In the genomic region with DNA sequence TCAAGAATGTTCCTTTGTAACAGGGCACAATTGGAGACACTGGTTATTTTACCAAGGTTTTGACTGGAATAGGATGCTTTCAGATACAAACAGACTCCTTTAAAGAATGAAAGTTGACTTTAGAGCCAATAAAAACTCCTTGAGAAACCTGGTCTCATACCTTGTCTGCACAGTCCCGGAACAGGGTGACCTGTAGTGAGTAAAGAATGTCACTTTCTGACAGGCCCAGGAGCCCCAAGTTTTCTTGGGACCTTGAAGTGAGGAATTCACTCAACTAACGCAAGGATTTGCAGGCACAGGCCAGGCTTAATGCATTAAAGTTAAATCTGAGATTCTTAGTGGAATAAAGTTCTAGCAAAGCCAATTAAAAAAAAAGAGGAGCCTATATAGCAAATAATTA, we compare ENCODE assay signal across 25 cellular contexts.
"Had no signal": no experiment of that assay in that cellular context is flagged by ENCODE, and none has a peak within 500 bp of the region (broad histone marks: within the 10 kb centered on the region; RNA-seq: fewer than 3 reads in every experiment).

No MANE protein-coding gene starts in this region.

- H3K4me1 ChIP-seq: ascending aorta, breast epithelium, colonic mucosa had no signal

- H3K4me3 Mint-ChIP-seq: activated CD4-positive, alpha-beta memory T cell treated with anti-CD3 and anti-CD28 coated beads, Interleukin-2, amount 10 ng/mL, durations not matched to agents 7 days and 5 days; activated CD4-positive, alpha-beta T cell treated with anti-CD3 and anti-CD28 coated beads for 36 hours; activated naive CD4-positive, alpha-beta T cell treated with anti-CD3 and anti-CD28 coated beads, Interleukin-2, amount 10 ng/mL, durations not matched to agents 7 days and 5 days; activated naive CD8-positive, alpha-beta T cell treated with anti-CD3 and anti-CD28 coated beads, Interleukin-2, amount 10 ng/mL, durations not matched to agents 7 days and 5 days; activated T-cell treated with anti-CD3 and anti-CD28 coated beads, Interleukin-2, amount 50 U/mL, for 24 hours; activated T-cell treated with anti-CD3 and anti-CD28 coated beads, Interleukin-2, amount 50 U/mL, for 72 hours; brain had no signal

- DNase-seq: activated CD4-positive, alpha-beta memory T cell treated with anti-CD3 and anti-CD28 coated beads, Interleukin-2, amount 10 ng/mL, durations not matched to agents 7 days and 5 days; activated CD4-positive, alpha-beta T cell treated with anti-CD3 and anti-CD28 coated beads for 36 hours; activated CD4-positive, CD25-positive, alpha-beta regulatory T cell; activated CD4-positive, CD25-positive, alpha-beta regulatory T cell treated with anti-CD3 and anti-CD28 coated beads, Interleukin-2, amount 50 U/mL, for 72 hours; activated CD8-positive, alpha-beta memory T cell treated with anti-CD3 and anti-CD28 coated beads, Interleukin-2, amount 50 U/mL, for 48 hours; activated gamma-delta T cell; activated naive CD4-positive, alpha-beta T cell; activated naive CD4-positive, alpha-beta T cell treated with anti-CD3 and anti-CD28 coated beads, Interleukin-2, amount 10 ng/mL, durations not matched to agents 7 days and 5 days; activated naive CD8-positive, alpha-beta T cell treated with anti-CD3 and anti-CD28 coated beads, Interleukin-2, amount 10 ng/mL, durations not matched to agents 7 days and 5 days; activated T-cell treated with anti-CD3 and anti-CD28 coated beads for 4 hours; activated T-cell treated with anti-CD3 and anti-CD28 coated beads, Interleukin-2, amount 50 U/mL, for 24 hours; activated T-cell treated with anti-CD3 and anti-CD28 coated beads, Interleukin-2, amount 50 U/mL, for 72 hours; central memory CD4-positive, alpha-beta T cell; cerebellar nuclear complex; colonic mucosa; effector CD8-positive, alpha-beta T cell; foreskin fibroblast; head of caudate nucleus; T-helper 2 cell had no signal

- H3K9me3 Mint-ChIP-seq: activated naive CD4-positive, alpha-beta T cell treated with anti-CD3 and anti-CD28 coated beads, Interleukin-2, amount 10 ng/mL, durations not matched to agents 7 days and 5 days; activated naive CD4-positive, alpha-beta T cell treated with anti-CD3 and anti-CD28 coated beads, Interleukin-2, amount 50 U/mL, for 72 hours; activated T-cell treated with anti-CD3 and anti-CD28 coated beads, Interleukin-2, amount 50 U/mL, for 24 hours; activated T-cell treated with anti-CD3 and anti-CD28 coated beads, Interleukin-2, amount 50 U/mL, for 72 hours had no signal

- H3K36me3 ChIP-seq: breast epithelium had no signal

- H3K27ac Mint-ChIP-seq: activated CD4-positive, alpha-beta memory T cell treated with anti-CD3 and anti-CD28 coated beads, Interleukin-2, amount 10 ng/mL, durations not matched to agents 7 days and 5 days; activated CD4-positive, alpha-beta T cell treated with anti-CD3 and anti-CD28 coated beads for 36 hours; activated naive CD4-positive, alpha-beta T cell treated with anti-CD3 and anti-CD28 coated beads, Interleukin-2, amount 10 ng/mL, durations not matched to agents 7 days and 5 days; activated naive CD4-positive, alpha-beta T cell treated with anti-CD3 and anti-CD28 coated beads, Interleukin-2, amount 50 U/mL, for 72 hours; activated naive CD8-positive, alpha-beta T cell treated with anti-CD3 and anti-CD28 coated beads, Interleukin-2, amount 10 ng/mL, durations not matched to agents 7 days and 5 days; activated T-cell treated with anti-CD3 and anti-CD28 coated beads, Interleukin-2, amount 50 U/mL, for 24 hours; activated T-cell treated with anti-CD3 and anti-CD28 coated beads, Interleukin-2, amount 50 U/mL, for 72 hours; brain had no signal

- ATAC-seq: activated CD4-positive, alpha-beta T cell treated with anti-CD3 and anti-CD28 coated beads for 36 hours; activated naive CD4-positive, alpha-beta T cell treated with anti-CD3 and anti-CD28 coated beads, Interleukin-2, amount 50 U/mL, for 72 hours; activated T-cell treated with anti-CD3 and anti-CD28 coated beads, Interleukin-2, amount 50 U/mL, for 72 hours; esophagus mucosa had no signal

- H3K4me3 ChIP-seq: ascending aorta, breast epithelium, cardiac muscle cell, colonic mucosa had no signal

- H3K27ac ChIP-seq: ascending aorta, breast epithelium, cardiac muscle cell, colonic mucosa had no signal

- H3K4me1 Mint-ChIP-seq: activated CD4-positive, alpha-beta memory T cell treated with anti-CD3 and anti-CD28 coated beads, Interleukin-2, amount 10 ng/mL, durations not matched to agents 7 days and 5 days; activated naive CD4-positive, alpha-beta T cell treated with anti-CD3 and anti-CD28 coated beads, Interleukin-2, amount 10 ng/mL, durations not matched to agents 7 days and 5 days; brain had no signal

- H3K27me3 Mint-ChIP-seq: activated CD4-positive, alpha-beta memory T cell treated with anti-CD3 and anti-CD28 coated beads, Interleukin-2, amount 10 ng/mL, durations not matched to agents 7 days and 5 days; activated CD4-positive, alpha-beta T cell treated with anti-CD3 and anti-CD28 coated beads for 36 hours; activated naive CD4-positive, alpha-beta T cell treated with anti-CD3 and anti-CD28 coated beads, Interleukin-2, amount 10 ng/mL, durations not matched to agents 7 days and 5 days; activated naive CD8-positive, alpha-beta T cell treated with anti-CD3 and anti-CD28 coated beads, Interleukin-2, amount 10 ng/mL, durations not matched to agents 7 days and 5 days; activated T-cell treated with anti-CD3 and anti-CD28 coated beads, Interleukin-2, amount 50 U/mL, for 24 hours; brain had no signal

- H3K9me3 ChIP-seq: ascending aorta, breast epithelium, colonic mucosa had no signal

- H3K27me3 ChIP-seq: ascending aorta, breast epithelium, cardiac muscle cell, colonic mucosa had no signal
